1 cellular context compared by ENCODE assay signal in the genomic region with DNA sequence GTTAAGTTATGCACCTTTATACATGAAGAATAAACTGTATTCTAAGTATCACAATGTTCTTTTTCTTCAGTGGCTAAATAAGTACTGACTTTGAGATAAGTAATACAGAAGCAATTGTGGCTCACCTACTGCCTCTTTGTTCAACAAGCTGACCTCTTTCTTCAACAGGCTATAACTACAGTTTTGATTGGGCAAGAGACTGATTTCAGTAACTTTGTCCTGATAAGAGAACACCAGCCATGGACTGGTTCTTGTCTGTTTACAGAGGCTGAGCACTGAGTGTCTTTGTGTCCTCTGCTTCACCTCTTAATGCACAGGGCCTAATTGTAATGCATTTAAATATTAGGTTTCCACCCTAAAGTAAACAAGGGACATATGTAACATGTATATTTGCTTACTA.
TF ChIP-seq lines count a peak whose summit lies in the region.

No MANE protein-coding gene starts in this region.

TF ChIP-seq in HepG2, 621 proteins besides CTCF, POLR2A, EP300 and RAD21 (continued from another document):
- TF ChIP-seq ZNF280D (CRISPR knock-in tag; IDR thresholded peaks at IDR 0.05) (no peak), PHF20 (CRISPR knock-in tag; IDR thresholded peaks at IDR 0.05) (no peak), ZNF550 (CRISPR knock-in tag; IDR thresholded peaks at IDR 0.05; ENCODE audit: borderline replicate concordance) (no peak), GABPA (IDR thresholded peaks at IDR 0.05; ENCODE audit: low read depth, low read length) (no peak), GABPA (CRISPR knock-in tag; IDR thresholded peaks at IDR 0.05; ENCODE audit: low read depth) (no peak), NCOA5 (CRISPR knock-in tag; IDR thresholded peaks at IDR 0.05) (no peak), HNRNPLL (IDR thresholded peaks at IDR 0.05; ENCODE audit: low read depth, low read length, poor library complexity, severe bottlenecking) (no peak), ZFYVE20 (CRISPR knock-in tag; IDR thresholded peaks at IDR 0.05; ENCODE audit: borderline replicate concordance, low read depth) (no peak), ZNF724P (CRISPR knock-in tag; IDR thresholded peaks at IDR 0.05; ENCODE audit: borderline replicate concordance) (no peak), ZNF431 (CRISPR knock-in tag; IDR thresholded peaks at IDR 0.05; ENCODE audit: borderline replicate concordance, low read depth) (no peak)
- TF ChIP-seq, protein P1, sequence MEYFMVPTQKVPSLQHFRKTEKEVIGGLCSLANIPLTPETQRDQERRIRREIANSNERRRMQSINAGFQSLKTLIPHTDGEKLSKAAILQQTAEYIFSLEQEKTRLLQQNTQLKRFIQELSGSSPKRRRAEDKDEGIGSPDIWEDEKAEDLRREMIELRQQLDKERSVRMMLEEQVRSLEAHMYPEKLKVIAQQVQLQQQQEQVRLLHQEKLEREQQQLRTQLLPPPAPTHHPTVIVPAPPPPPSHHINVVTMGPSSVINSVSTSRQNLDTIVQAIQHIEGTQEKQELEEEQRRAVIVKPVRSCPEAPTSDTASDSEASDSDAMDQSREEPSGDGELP (IDR thresholded peaks at IDR 0.05; ENCODE audit: borderline replicate concordance, low read depth), result no peak
- TF ChIP-seq, protein P2, sequence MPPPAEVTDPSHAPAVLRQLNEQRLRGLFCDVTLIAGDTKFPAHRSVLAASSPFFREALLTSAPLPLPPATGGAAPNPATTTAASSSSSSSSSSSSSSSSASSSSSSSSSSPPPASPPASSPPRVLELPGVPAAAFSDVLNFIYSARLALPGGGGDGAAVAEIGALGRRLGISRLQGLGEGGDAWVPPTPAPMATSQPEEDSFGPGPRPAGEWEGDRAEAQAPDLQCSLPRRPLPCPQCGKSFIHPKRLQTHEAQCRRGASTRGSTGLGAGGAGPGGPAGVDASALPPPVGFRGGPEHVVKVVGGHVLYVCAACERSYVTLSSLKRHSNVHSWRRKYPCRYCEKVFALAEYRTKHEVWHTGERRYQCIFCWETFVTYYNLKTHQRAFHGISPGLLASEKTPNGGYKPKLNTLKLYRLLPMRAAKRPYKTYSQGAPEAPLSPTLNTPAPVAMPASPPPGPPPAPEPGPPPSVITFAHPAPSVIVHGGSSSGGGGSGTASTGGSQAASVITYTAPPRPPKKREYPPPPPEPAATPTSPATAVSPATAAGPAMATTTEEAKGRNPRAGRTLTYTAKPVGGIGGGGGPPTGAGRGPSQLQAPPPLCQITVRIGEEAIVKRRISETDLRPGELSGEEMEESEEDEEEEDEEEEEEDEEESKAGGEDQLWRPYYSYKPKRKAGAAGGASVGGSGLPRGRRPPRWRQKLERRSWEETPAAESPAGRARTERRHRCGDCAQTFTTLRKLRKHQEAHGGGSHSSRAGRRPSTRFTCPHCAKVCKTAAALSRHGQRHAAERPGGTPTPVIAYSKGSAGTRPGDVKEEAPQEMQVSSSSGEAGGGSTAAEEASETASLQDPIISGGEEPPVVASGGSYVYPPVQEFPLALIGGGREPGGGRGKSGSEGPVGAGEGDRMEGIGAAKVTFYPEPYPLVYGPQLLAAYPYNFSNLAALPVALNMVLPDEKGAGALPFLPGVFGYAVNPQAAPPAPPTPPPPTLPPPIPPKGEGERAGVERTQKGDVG (CRISPR knock-in tag; IDR thresholded peaks at IDR 0.05; ENCODE audit: borderline replicate concordance), result no peak
- TF ChIP-seq, protein P3, sequence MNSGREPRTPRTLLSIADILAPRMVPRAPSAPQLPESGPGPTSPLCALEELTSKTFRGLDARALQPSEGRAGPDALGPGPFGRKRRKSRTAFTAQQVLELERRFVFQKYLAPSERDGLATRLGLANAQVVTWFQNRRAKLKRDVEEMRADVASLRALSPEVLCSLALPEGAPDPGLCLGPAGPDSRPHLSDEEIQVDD (CRISPR knock-in tag; IDR thresholded peaks at IDR 0.05; ENCODE audit: borderline replicate concordance), result no peak
- TF ChIP-seq, protein P4, sequence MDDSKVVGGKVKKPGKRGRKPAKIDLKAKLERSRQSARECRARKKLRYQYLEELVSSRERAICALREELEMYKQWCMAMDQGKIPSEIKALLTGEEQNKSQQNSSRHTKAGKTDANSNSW (CRISPR knock-in tag; IDR thresholded peaks at IDR 0.05; ENCODE audit: borderline replicate concordance), result no peak
